In genomic region chr1:235745448-235746136, GRCh38 we compare ENCODE assay signal across 32 cellular contexts.
DNase-seq lines count a peak whose midpoint lies in the region; ATAC-seq, FAIRE-seq and TF ChIP-seq lines count a peak whose summit lies in the region.
"Had no signal": no experiment of that assay in that cellular context is flagged by ENCODE, and none has a peak within 500 bp of the region (broad histone marks: within the 10 kb centered on the region; RNA-seq: fewer than 3 reads in every experiment).

No MANE protein-coding gene starts in this region.

- TF ChIP-seq EP300 in K562 (IDR thresholded peaks at IDR 0.05; ENCODE audit: low read length), result no peak

- TF ChIP-seq CTCF in K562 (IDR thresholded peaks at IDR 0.05 in 2 of 3, conservative IDR thresholded peaks at IDR 0.05 in 1 of 3; ENCODE audit: insufficient read depth in 2 of 3, low read depth in 1 of 3, low read length in 3 of 3), result no peak

- no peaks in the 10 kb centered on the region for H3K4me1 ChIP-seq in K562 (replicated peaks in 1 of 2; ENCODE audit: control insufficient read depth in 2 of 2, insufficient read depth in 2 of 2, low read length in 2 of 2)

- H2AFZ ChIP-seq in K562 (ENCODE audit: low read depth, low read length), result no peak overlapping the region
- H2AFZ ChIP-seq: GM23248, PC-9 had no signal

- peak; percentile 27 to 48 for ATAC-seq in activated T-cell treated with anti-CD3 and anti-CD28 coated beads, Interleukin-2, amount 50 U/mL, for 72 hours (replicated peaks in 1 of 2)
- ATAC-seq in activated T-cell treated with anti-CD3 and anti-CD28 coated beads, Interleukin-2, amount 50 U/mL, for 4 hours, result no peak
- ATAC-seq in K562 (peak; percentile 48; the same call in 2 of the 3 replicates), GM21447 (IDR thresholded peaks at IDR 0.05; ENCODE audit: unreplicated experiment) (no peak)
- ATAC-seq in stimulated activated effector memory CD8-positive, alpha-beta T cell treated with anti-CD3 and anti-CD28 coated beads, Interleukin-12 subunit alpha, Interleukin-12 subunit beta, amount 100 ng/mL, for 72 hours, result peak; percentile 51
- ATAC-seq: body of pancreas; left lung; naive thymus-derived CD4-positive, alpha-beta T cell; stimulated activated memory B cell treated with anti-CD40 and anti-IgM and Interleukin-4, amounts not matched to agents 10 μg/mL and 1 μg/mL and 100 μg/mL, for 72 hours had no signal

- H3K9me3 Mint-ChIP-seq in activated T-cell treated with anti-CD3 and anti-CD28 coated beads, Interleukin-2, amount 50 U/mL, for 72 hours, result no peaks in the 10 kb centered on the region
- no peaks in the 10 kb centered on the region for H3K9me3 Mint-ChIP-seq in activated T-cell treated with anti-CD3 and anti-CD28 coated beads, Interleukin-2, amount 50 U/mL, for 4 hours
- H3K9me3 Mint-ChIP-seq in stimulated activated effector memory CD8-positive, alpha-beta T cell treated with anti-CD3 and anti-CD28 coated beads, Interleukin-12 subunit alpha, Interleukin-12 subunit beta, amount 100 ng/mL, for 72 hours, result no peaks in the 10 kb centered on the region
- H3K9me3 Mint-ChIP-seq: activated B cell treated with CpG ODN at 0.5 μM for 24 hours; activated naive CD8-positive, alpha-beta T cell treated with anti-CD3 and anti-CD28 coated beads, Interleukin-2, amount 10 ng/mL, durations not matched to agents 7 days and 5 days; naive thymus-derived CD4-positive, alpha-beta T cell; stimulated activated memory B cell treated with anti-CD40 and anti-IgM and Interleukin-4, amounts not matched to agents 10 μg/mL and 1 μg/mL and 100 μg/mL, for 72 hours had no signal

- no peaks in the 10 kb centered on the region for H3K27me3 Mint-ChIP-seq in activated T-cell treated with anti-CD3 and anti-CD28 coated beads, Interleukin-2, amount 50 U/mL, for 72 hours (ENCODE audit: low read depth)
- H3K27me3 Mint-ChIP-seq in activated T-cell treated with anti-CD3 and anti-CD28 coated beads, Interleukin-2, amount 50 U/mL, for 4 hours (ENCODE audit: low read depth), result no peaks in the 10 kb centered on the region
- H3K27me3 Mint-ChIP-seq: activated B cell treated with CpG ODN at 0.5 μM for 24 hours; activated naive CD8-positive, alpha-beta T cell treated with anti-CD3 and anti-CD28 coated beads, Interleukin-2, amount 10 ng/mL, durations not matched to agents 7 days and 5 days; naive thymus-derived CD4-positive, alpha-beta T cell; stimulated activated memory B cell treated with anti-CD40 and anti-IgM and Interleukin-4, amounts not matched to agents 10 μg/mL and 1 μg/mL and 100 μg/mL, for 72 hours had no signal

- no TSS peak for BruUV-seq in K562 (replicated peaks; lab: Mats Ljungman, UMichigan)

- POLR2A ChIA-PET in K562 (lab: Yijun Ruan, JAX), result interaction anchor here (1.0 kb wide), 1 partner anchor 15 kb away, joined by 3 read pairs; no protein-coding TSS in a partner anchor

- H3K9ac ChIP-seq in K562 (ENCODE audit: insufficient read depth in 1 of 2, low read depth in 2 of 2, low read length in 2 of 2), result no peak overlapping the region
- H3K9ac ChIP-seq: BLaER1 treated with 17β-estradiol and CSF1 and Interleukin-3, amounts not matched to agents 10 nM and 100 nM; GM23248 had no signal

- no peak overlapping the region for H3K4me3 Mint-ChIP-seq in activated T-cell treated with anti-CD3 and anti-CD28 coated beads, Interleukin-2, amount 50 U/mL, for 72 hours
- H3K4me3 Mint-ChIP-seq in activated T-cell treated with anti-CD3 and anti-CD28 coated beads, Interleukin-2, amount 50 U/mL, for 4 hours, result no peak overlapping the region
- H3K4me3 Mint-ChIP-seq in stimulated activated effector memory CD8-positive, alpha-beta T cell treated with anti-CD3 and anti-CD28 coated beads, Interleukin-12 subunit alpha, Interleukin-12 subunit beta, amount 100 ng/mL, for 72 hours, result no peak overlapping the region
- H3K4me3 Mint-ChIP-seq: activated B cell treated with CpG ODN at 0.5 μM for 24 hours; activated naive CD8-positive, alpha-beta T cell treated with anti-CD3 and anti-CD28 coated beads, Interleukin-2, amount 10 ng/mL, durations not matched to agents 7 days and 5 days; naive thymus-derived CD4-positive, alpha-beta T cell; stimulated activated memory B cell treated with anti-CD40 and anti-IgM and Interleukin-4, amounts not matched to agents 10 μg/mL and 1 μg/mL and 100 μg/mL, for 72 hours had no signal

- CTCF ChIA-PET in K562 (lab: Yijun Ruan, JAX; ENCODE audit: low intra/inter-chr PET ratio), result interaction anchor here (0.6 kb wide), 1 partner anchor 10 kb away, joined by 3 read pairs; no protein-coding TSS in a partner anchor

- no peak overlapping the region for H3K27ac Mint-ChIP-seq in activated T-cell treated with anti-CD3 and anti-CD28 coated beads, Interleukin-2, amount 50 U/mL, for 72 hours
- H3K27ac Mint-ChIP-seq in stimulated activated effector memory CD8-positive, alpha-beta T cell treated with anti-CD3 and anti-CD28 coated beads, Interleukin-12 subunit alpha, Interleukin-12 subunit beta, amount 100 ng/mL, for 72 hours, result no peak overlapping the region
- H3K27ac Mint-ChIP-seq: activated B cell treated with CpG ODN at 0.5 μM for 24 hours; activated naive CD8-positive, alpha-beta T cell treated with anti-CD3 and anti-CD28 coated beads, Interleukin-2, amount 10 ng/mL, durations not matched to agents 7 days and 5 days; naive thymus-derived CD4-positive, alpha-beta T cell; stimulated activated memory B cell treated with anti-CD40 and anti-IgM and Interleukin-4, amounts not matched to agents 10 μg/mL and 1 μg/mL and 100 μg/mL, for 72 hours had no signal

- DNase-seq in activated T-cell treated with anti-CD3 and anti-CD28 coated beads, Interleukin-2, amount 50 U/mL, for 72 hours, result no peak
- DNase-seq in activated T-cell treated with anti-CD3 and anti-CD28 coated beads, Interleukin-2, amount 50 U/mL, for 4 hours, result no peak
- peak; percentile 20 for DNase-seq in MG63
- DNase-seq in K562 (ENCODE audit: extremely low read depth in 1 of 4, low spot score in 3 of 4), result no peak
- no peak for DNase-seq in stimulated activated effector memory CD8-positive, alpha-beta T cell treated with anti-CD3 and anti-CD28 coated beads, Interleukin-12 subunit alpha, Interleukin-12 subunit beta, amount 100 ng/mL, for 72 hours (ENCODE audit: low spot score in 2 of 2)
- DNase-seq in NCI-H187 treated with DMSO at 0.1 percent for 48 hours (lab: John Stamatoyannopoulos, UW), result no peak
- no peak for DNase-seq in KG1 (lab: John Stamatoyannopoulos, UW)
- DNase-seq: activated B cell treated with CpG ODN at 0.5 μM for 24 hours; activated CD4-positive, alpha-beta T cell treated with anti-CD3 and anti-CD28 coated beads, Interleukin-2, amount 50 U/mL, for 48 hours; activated effector memory CD4-positive, alpha-beta T cell treated with Interleukin-2 at 50 U/mL for 16 hours; activated naive CD8-positive, alpha-beta T cell treated with anti-CD3 and anti-CD28 coated beads, Interleukin-2, amount 10 ng/mL, durations not matched to agents 7 days and 5 days; body of pancreas; cerebellar nuclear complex; effector CD4-positive, alpha-beta T cell; erythroblast; GM23248; hippocampal formation; KBM-7; left lung; naive thymus-derived CD4-positive, alpha-beta T cell; NCI-H1092; NCI-H187; NCI-H774; occipital lobe; PC-9; Right ventricle myocardium superior; small intestine; T1000 had no signal

- H3K36me3 Mint-ChIP-seq in activated T-cell treated with anti-CD3 and anti-CD28 coated beads, Interleukin-2, amount 50 U/mL, for 72 hours (ENCODE audit: insufficient read depth in 2 of 2), result peaks cover 3 to 25% of the 10 kb centered on the region in 2 donors
- peaks cover 38% of the 10 kb centered on the region for H3K36me3 Mint-ChIP-seq in activated T-cell treated with anti-CD3 and anti-CD28 coated beads, Interleukin-2, amount 50 U/mL, for 4 hours (ENCODE audit: insufficient read depth)
- peaks cover 96% of the 10 kb centered on the region for H3K36me3 Mint-ChIP-seq in stimulated activated effector memory CD8-positive, alpha-beta T cell treated with anti-CD3 and anti-CD28 coated beads, Interleukin-12 subunit alpha, Interleukin-12 subunit beta, amount 100 ng/mL, for 72 hours

- no peaks in the 10 kb centered on the region for H4K20me1 ChIP-seq in K562 (replicated peaks; ENCODE audit: control insufficient read depth, insufficient read depth, low read length)
- H4K20me1 ChIP-seq: BLaER1 treated with 17β-estradiol and CSF1 and Interleukin-3, amounts not matched to agents 10 nM and 100 nM had no signal

- intact Hi-C loops in K562 (cut with micrococcal nuclease), result no loop called here

- no peaks in the 10 kb centered on the region for H3K4me1 Mint-ChIP-seq in activated T-cell treated with anti-CD3 and anti-CD28 coated beads, Interleukin-2, amount 50 U/mL, for 72 hours (ENCODE audit: low read depth)
- no peaks in the 10 kb centered on the region for H3K4me1 Mint-ChIP-seq in activated T-cell treated with anti-CD3 and anti-CD28 coated beads, Interleukin-2, amount 50 U/mL, for 4 hours (ENCODE audit: low read depth)
- H3K4me1 Mint-ChIP-seq in stimulated activated effector memory CD8-positive, alpha-beta T cell treated with anti-CD3 and anti-CD28 coated beads, Interleukin-12 subunit alpha, Interleukin-12 subunit beta, amount 100 ng/mL, for 72 hours, result peaks cover 11% of the 10 kb centered on the region
- H3K4me1 Mint-ChIP-seq: activated B cell treated with CpG ODN at 0.5 μM for 24 hours; activated naive CD8-positive, alpha-beta T cell treated with anti-CD3 and anti-CD28 coated beads, Interleukin-2, amount 10 ng/mL, durations not matched to agents 7 days and 5 days; naive thymus-derived CD4-positive, alpha-beta T cell; stimulated activated memory B cell treated with anti-CD40 and anti-IgM and Interleukin-4, amounts not matched to agents 10 μg/mL and 1 μg/mL and 100 μg/mL, for 72 hours had no signal

- H3K27me3 ChIP-seq in MG63 (no peaks in the 10 kb centered on the region), K562 (ENCODE audit: control insufficient read depth in 2 of 2, insufficient read depth in 2 of 2, low read length in 2 of 2) (no peaks in the 10 kb centered on the region; a peak in 1 of 5 replicates)
- H3K27me3 ChIP-seq: BLaER1 treated with 17β-estradiol and CSF1 and Interleukin-3, amounts not matched to agents 10 nM and 100 nM; body of pancreas; left lung had no signal

- H3K9me1 ChIP-seq in K562 (ENCODE audit: control insufficient read depth, insufficient read depth, low read length), result no peaks in the 10 kb centered on the region

- no peaks in the 10 kb centered on the region for H3K79me2 ChIP-seq in K562 (ENCODE audit: control insufficient read depth, insufficient read depth, low read length)

- peaks cover 8% of the 10 kb centered on the region for H3K36me3 ChIP-seq in MG63
- H3K36me3 ChIP-seq in K562 (ENCODE audit: control insufficient read depth, insufficient read depth, low read length), result no peaks in the 10 kb centered on the region

- FAIRE-seq in K562 (lab: Jason Lieb, UNC), result no peak

- H3K4me3 ChIP-seq in MG63 (no peak overlapping the region), K562 (no peak overlapping the region)
- H3K4me3 ChIP-seq: BLaER1 treated with 17β-estradiol and CSF1 and Interleukin-3, amounts not matched to agents 10 nM and 100 nM; body of pancreas; GM23248; left lung; PC-9; thoracic aorta had no signal

- no peak overlapping the region for H3K27ac ChIP-seq in K562 (ENCODE audit: extremely low read depth, low read depth, low read length)
- H3K27ac ChIP-seq: BLaER1 treated with 17β-estradiol and CSF1 and Interleukin-3, amounts not matched to agents 10 nM and 100 nM; body of pancreas; GM23248; PC-9; thoracic aorta had no signal

- H3K9me3 ChIP-seq in MG63 (no peaks in the 10 kb centered on the region), K562 (replicated peaks; ENCODE audit: control insufficient read depth, insufficient read depth, low read depth, low read length) (no peaks in the 10 kb centered on the region)
- H3K9me3 ChIP-seq: BLaER1 treated with 17β-estradiol and CSF1 and Interleukin-3, amounts not matched to agents 10 nM and 100 nM; body of pancreas; left lung; thoracic aorta had no signal

- H3K4me2 ChIP-seq in K562 (ENCODE audit: insufficient read depth, low read length), result no peak overlapping the region
- H3K4me2 ChIP-seq: BLaER1 treated with 17β-estradiol and CSF1 and Interleukin-3, amounts not matched to agents 10 nM and 100 nM; PC-9 had no signal

- in situ Hi-C loops in K562 (cut with MboI), result no loop called here

- TF ChIP-seq RAD21 in K562 (CRISPR knock-in tag; conservative IDR thresholded peaks at IDR 0.05 in 1 of 2, IDR thresholded peaks at IDR 0.05 in 1 of 2), result no peak

- 0% methylated on average over 4 of the region's 4 CpGs for WGBS in K562 (ENCODE audit: insufficient coverage, low coverage, missing lambda C conversion rate)

- TF ChIP-seq POLR2A in K562 (conservative IDR thresholded peaks at IDR 0.05), result no peak

Comparison
In these comparisons a context has a peak if more than half of its experiments do, and no peak if none do; other contexts are left out.
1. ATAC-seq: peak in activated T-cell treated with anti-CD3 and anti-CD28 coated beads, Interleukin-2, amount 50 U/mL, for 72 hours (2 of 2), K562 (single experiment) and stimulated activated effector memory CD8-positive, alpha-beta T cell treated with anti-CD3 and anti-CD28 coated beads, Interleukin-12 subunit alpha, Interleukin-12 subunit beta, amount 100 ng/mL, for 72 hours (single experiment); none in activated T-cell treated with anti-CD3 and anti-CD28 coated beads, Interleukin-2, amount 50 U/mL, for 4 hours (0 of 2) and GM21447 (single experiment).